7 cellular contexts compared by ENCODE assay signal in the genomic region with DNA sequence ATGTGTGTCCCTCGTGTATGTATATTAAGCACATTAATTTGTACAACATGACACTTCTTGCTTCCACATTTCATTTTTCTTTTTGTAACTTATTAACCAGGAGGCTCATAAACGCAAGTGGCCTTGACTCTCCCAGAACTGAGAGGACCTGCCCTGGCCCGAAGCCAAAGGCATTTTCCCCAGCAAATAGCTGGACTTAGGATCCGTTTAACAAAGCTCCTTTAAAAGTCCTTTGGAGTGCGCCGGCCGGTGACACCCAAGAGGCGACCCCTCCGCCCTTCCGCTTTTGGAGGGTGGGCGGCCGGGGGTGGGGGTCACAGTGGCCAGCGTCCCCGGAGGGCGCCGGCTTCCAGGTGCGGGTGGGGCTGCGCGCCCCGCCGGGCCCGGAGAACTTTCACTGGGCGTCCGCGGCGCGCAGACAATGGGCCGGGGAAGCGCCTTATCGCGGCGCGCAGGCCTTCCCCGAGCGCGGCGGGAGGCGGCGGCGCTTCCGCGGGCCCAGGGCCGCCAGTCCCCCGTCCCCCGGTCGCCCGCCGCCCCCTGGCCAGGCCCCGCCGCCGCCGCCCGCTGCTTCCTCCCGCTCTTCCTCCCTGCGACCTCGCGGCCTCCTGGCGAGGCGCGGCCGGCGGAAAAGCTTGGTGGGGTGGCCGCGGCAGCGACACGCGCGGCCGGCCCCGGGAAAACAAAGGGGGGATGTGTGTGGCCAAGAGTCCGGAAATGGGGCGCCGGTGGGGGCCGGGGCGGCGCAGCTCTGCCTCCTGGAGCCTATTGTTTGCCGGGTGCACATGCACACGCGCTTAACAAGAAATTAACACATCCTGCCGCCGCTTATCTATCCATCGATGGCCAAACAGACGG.
DNase-seq lines count a peak whose midpoint lies in the region; ATAC-seq and TF ChIP-seq lines count a peak whose summit lies in the region.

No MANE protein-coding gene starts in this region.

- intact Hi-C loops in sciatic nerve (cut with DNase I) = no loop called here

- peak overlapping the region; percentile 56 for H3K9ac ChIP-seq in HUES48 (ENCODE audit: low read depth, low read length)

- DNase-seq in amniotic epithelial cell (ENCODE audit: low read depth) (peak; percentile 5), iPS DF 19.7 (ENCODE audit: low read depth, low spot score) (peak; percentile 20), sciatic nerve (ENCODE audit: low spot score) (peak; percentile 77), NCI-H2171 treated with DMSO at 0.1 percent for 48 hours (lab: John Stamatoyannopoulos, UW) (no peak), GM10248 (ENCODE audit: extremely low spot score) (no peak)

- ATAC-seq in sciatic nerve (peak; percentile 91), HG02763 (IDR thresholded peaks at IDR 0.05; ENCODE audit: unreplicated experiment) (no peak)

- CTCF ChIA-PET in GM10248 (lab: Yijun Ruan, JAX) = no interaction called here

- H3K4me1 ChIP-seq in HUES48 (ENCODE audit: control insufficient read depth, insufficient read depth, low read length) = peaks cover 9% of the 10 kb centered on the region; the same call in 1 of the 2 replicates

- peak overlapping the region; percentile 76 for H3K27ac ChIP-seq in HUES48 (ENCODE audit: low read depth, low read length)

- H3K36me3 ChIP-seq in HUES48 (ENCODE audit: control insufficient read depth, insufficient read depth, low read length) = no peaks in the 10 kb centered on the region

- H3K4me3 ChIP-seq in HUES48 (ENCODE audit: low read depth, low read length) = peak overlapping the region; percentile 54

- no peak for TF ChIP-seq CTCF in GM10248 (IDR thresholded peaks at IDR 0.05; ENCODE audit: control extremely low read depth, extremely low read depth, low read depth, missing control alignments)

- peaks cover 14% of the 10 kb centered on the region; the same call in 1 of the 2 replicates for H3K9me3 ChIP-seq in HUES48 (ENCODE audit: control insufficient read depth, insufficient read depth, low read length)

- H3K27me3 ChIP-seq in HUES48 (ENCODE audit: control insufficient read depth, insufficient read depth, low read length) = peaks cover 5% of the 10 kb centered on the region; the same call in 1 of the 2 replicates

- POLR2A ChIA-PET in GM10248 (lab: Yijun Ruan, JAX) = no interaction called here

Comparison
In these comparisons a context has a peak if more than half of its experiments do, and no peak if none do; other contexts are left out.
1. DNase-seq: peak in amniotic epithelial cell (single experiment), iPS DF 19.7 (single experiment) and sciatic nerve (single experiment); none in NCI-H2171 treated with DMSO at 0.1 percent for 48 hours (single experiment) and GM10248 (single experiment).